Comparison of ENCODE assay signal across 18 cellular contexts in the genomic region with DNA sequence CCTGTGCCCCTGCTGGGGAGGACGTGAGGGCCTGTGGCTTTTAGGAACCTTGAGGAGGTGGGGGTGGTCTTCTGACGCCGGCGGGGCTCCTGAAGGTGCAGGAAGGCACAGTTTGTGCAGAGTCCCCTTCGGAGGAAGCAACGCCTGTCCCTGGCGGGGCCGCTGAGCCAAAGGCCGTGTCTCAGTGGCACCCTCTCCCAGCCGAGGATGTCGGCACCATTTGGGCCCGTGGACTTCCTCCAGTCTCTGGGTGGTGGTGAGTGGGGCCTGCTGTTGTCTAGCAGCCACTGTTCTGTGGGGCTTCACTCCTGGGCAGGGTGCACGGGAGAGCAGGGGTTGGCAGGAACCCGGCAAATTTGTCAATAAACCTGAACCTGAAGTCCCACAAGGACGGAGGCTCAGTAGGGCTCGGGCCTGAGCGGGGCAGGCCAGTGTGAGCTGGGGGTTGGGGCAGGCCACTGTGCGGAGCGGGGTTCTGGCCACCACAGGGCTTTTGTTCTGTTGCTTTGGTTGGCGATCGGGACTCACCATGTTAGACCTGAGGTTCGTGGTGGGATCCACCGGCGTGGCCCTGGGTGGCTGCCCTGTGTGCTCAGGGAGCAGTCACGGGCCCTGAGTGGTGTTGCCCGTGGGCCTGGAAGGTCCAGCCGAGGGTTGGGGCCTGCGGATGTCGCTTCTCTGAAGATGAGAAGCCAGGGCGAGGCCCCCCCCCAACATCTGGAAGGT.
DNase-seq lines count a peak whose midpoint lies in the region; ATAC-seq and TF ChIP-seq lines count a peak whose summit lies in the region.
"Had no signal": no experiment of that assay in that cellular context is flagged by ENCODE, and none has a peak within 500 bp of the region (broad histone marks: within the 10 kb centered on the region; RNA-seq: fewer than 3 reads in every experiment).

No MANE protein-coding gene starts in this region.

- H3K79me1 ChIP-seq in mesenchymal stem cell (replicated peaks; ENCODE audit: low read length, poor library complexity, severe bottlenecking): peaks cover 4% of the 10 kb centered on the region

- peak overlapping the region in 1 of 2 experiments; percentile 21 for H3K18ac ChIP-seq in mesenchymal stem cell (ENCODE audit: low read depth in 1 of 2, low read length in 2 of 2)

- H3K4ac ChIP-seq in mesenchymal stem cell (ENCODE audit: low read depth in 1 of 2, low read length in 2 of 2): no peak overlapping the region

- H3K9me3 Mint-ChIP-seq in activated naive CD4-positive, alpha-beta T cell treated with anti-CD3 and anti-CD28 coated beads for 36 hours: no peaks in the 10 kb centered on the region
- no peaks in the 10 kb centered on the region for H3K9me3 Mint-ChIP-seq in central memory CD8-positive, alpha-beta T cell
- H3K9me3 Mint-ChIP-seq in endothelial cell (ENCODE audit: unreplicated experiment): no peaks in the 10 kb centered on the region
- H3K9me3 Mint-ChIP-seq: nephron had no signal

- no peak overlapping the region for H2AFZ ChIP-seq in mesenchymal stem cell (ENCODE audit: low read depth, low read length)

- H2AK5ac ChIP-seq in mesenchymal stem cell (ENCODE audit: low read length, severe bottlenecking): no peak overlapping the region

- no peak overlapping the region for H3K27ac ChIP-seq in mesenchymal stem cell (ENCODE audit: low read length, poor library complexity, severe bottlenecking)
- peak overlapping the region; percentile 86 to 90 for H3K27ac ChIP-seq in thoracic aorta
- H3K27ac ChIP-seq: colonic mucosa, vagina had no signal

- intact Hi-C loops in activated naive CD4-positive, alpha-beta T cell treated with anti-CD3 and anti-CD28 coated beads for 36 hours (cut with micrococcal nuclease): loop anchor here (10.0 kb wide), 1 partner anchor 292 kb away; a partner anchor contains a TSS

- H3K36me3 ChIP-seq in mesenchymal stem cell (ENCODE audit: control insufficient read depth in 1 of 2, insufficient read depth in 2 of 2, low read depth in 1 of 2, low read length in 2 of 2) (peaks cover 0 to 35% of the 10 kb centered on the region in 2 experiments), thoracic aorta (no peaks in the 10 kb centered on the region)
- H3K36me3 ChIP-seq: colonic mucosa, vagina had no signal

- TF ChIP-seq CTCF in thoracic aorta (IDR thresholded peaks at IDR 0.05) (no peak), endothelial cell (IDR thresholded peaks at IDR 0.05; ENCODE audit: unreplicated experiment) (no peak)

- no peaks in the 10 kb centered on the region for H3K9me3 ChIP-seq in mesenchymal stem cell (ENCODE audit: control insufficient read depth, low read length)
- H3K9me3 ChIP-seq in thoracic aorta: no peaks in the 10 kb centered on the region
- H3K9me3 ChIP-seq: colonic mucosa, vagina had no signal

- H3K4me2 ChIP-seq in mesenchymal stem cell (ENCODE audit: low read length, poor library complexity, severe bottlenecking): no peak overlapping the region

- H3K4me3 ChIP-seq in mesenchymal stem cell (ENCODE audit: insufficient read depth in 1 of 2, low read depth in 1 of 2, low read length in 2 of 2) (no peak overlapping the region), thoracic aorta (no peak overlapping the region)
- H3K4me3 ChIP-seq: colonic mucosa, lung, vagina had no signal

- peak overlapping the region; percentile 44 for H3K27ac Mint-ChIP-seq in activated naive CD4-positive, alpha-beta T cell treated with anti-CD3 and anti-CD28 coated beads for 36 hours
- H3K27ac Mint-ChIP-seq in central memory CD8-positive, alpha-beta T cell (ENCODE audit: low read depth): peak overlapping the region; percentile 99
- H3K27ac Mint-ChIP-seq in endothelial cell (ENCODE audit: unreplicated experiment): no peak overlapping the region
- H3K27ac Mint-ChIP-seq: nephron had no signal

- H4K91ac ChIP-seq in mesenchymal stem cell (ENCODE audit: low read length): peak overlapping the region; percentile 62

- H3K4me1 Mint-ChIP-seq in activated naive CD4-positive, alpha-beta T cell treated with anti-CD3 and anti-CD28 coated beads for 36 hours (ENCODE audit: low read depth): peaks cover 95% of the 10 kb centered on the region
- peaks cover 40% of the 10 kb centered on the region for H3K4me1 Mint-ChIP-seq in central memory CD8-positive, alpha-beta T cell
- H3K4me1 Mint-ChIP-seq in endothelial cell (ENCODE audit: unreplicated experiment): peaks cover 31% of the 10 kb centered on the region

- CTCF ChIA-PET in activated naive CD4-positive, alpha-beta T cell treated with anti-CD3 and anti-CD28 coated beads for 36 hours (lab: Charles Lee): interaction anchor here (1.2 kb wide), 1 partner anchor 60 kb away, joined by 4 read pairs; no protein-coding TSS in a partner anchor

- H3K9ac ChIP-seq in mesenchymal stem cell (ENCODE audit: low read length): no peak overlapping the region

- H3K27me3 Mint-ChIP-seq in activated naive CD4-positive, alpha-beta T cell treated with anti-CD3 and anti-CD28 coated beads for 36 hours (ENCODE audit: low read depth): no peaks in the 10 kb centered on the region
- H3K27me3 Mint-ChIP-seq in central memory CD8-positive, alpha-beta T cell: no peaks in the 10 kb centered on the region
- peaks cover 7% of the 10 kb centered on the region for H3K27me3 Mint-ChIP-seq in endothelial cell (ENCODE audit: unreplicated experiment)

- H3K14ac ChIP-seq in mesenchymal stem cell (ENCODE audit: low read length in 2 of 2): no peak overlapping the region

- no peak overlapping the region for H3K4me3 Mint-ChIP-seq in activated naive CD4-positive, alpha-beta T cell treated with anti-CD3 and anti-CD28 coated beads for 36 hours
- no peak overlapping the region for H3K4me3 Mint-ChIP-seq in central memory CD8-positive, alpha-beta T cell
- H3K4me3 Mint-ChIP-seq in endothelial cell (ENCODE audit: unreplicated experiment): no peak overlapping the region
- H3K4me3 Mint-ChIP-seq: nephron had no signal

- no peak overlapping the region for H2BK15ac ChIP-seq in mesenchymal stem cell (ENCODE audit: low read depth, poor library complexity, severe bottlenecking)

- ATAC-seq in central memory CD8-positive, alpha-beta T cell (replicated peaks; ENCODE audit: extremely low read depth, poor library complexity, severe bottlenecking): no peak
- ATAC-seq in thoracic aorta (ENCODE audit: insufficient number of reproducible peaks, low FRiP score, low read depth): no peak
- ATAC-seq: stimulated activated naive CD8-positive, alpha-beta T cell treated with anti-CD3 and anti-CD28 coated beads, Interleukin-15, Interleukin-2, amounts not matched to agents 100 U/mL and 50 U/mL, for 24 hours had no signal

- peaks cover 9% of the 10 kb centered on the region for H3K36me3 Mint-ChIP-seq in activated naive CD4-positive, alpha-beta T cell treated with anti-CD3 and anti-CD28 coated beads for 36 hours (ENCODE audit: low read depth)
- peaks cover 23% of the 10 kb centered on the region for H3K36me3 Mint-ChIP-seq in central memory CD8-positive, alpha-beta T cell (ENCODE audit: insufficient read depth)
- H3K36me3 Mint-ChIP-seq in endothelial cell (ENCODE audit: low read depth, unreplicated experiment): peaks cover 9% of the 10 kb centered on the region

- no peak overlapping the region for H3K23ac ChIP-seq in mesenchymal stem cell (ENCODE audit: low read length in 2 of 2)

- no peak overlapping the region for H2BK120ac ChIP-seq in mesenchymal stem cell (ENCODE audit: low read depth, low read length)

- WGBS in mesenchymal stem cell: 96% methylated on average over 30 of the region's 30 CpGs

- H4K8ac ChIP-seq in mesenchymal stem cell (ENCODE audit: low read length): peak overlapping the region; percentile 36

- peak overlapping the region in 1 of 2 experiments; percentile 70 for H2BK12ac ChIP-seq in mesenchymal stem cell (ENCODE audit: low read length in 2 of 2)

- no peak overlapping the region for H2BK5ac ChIP-seq in mesenchymal stem cell (ENCODE audit: low read depth, low read length, poor library complexity, severe bottlenecking)

- DNase-seq in activated naive CD4-positive, alpha-beta T cell treated with anti-CD3 and anti-CD28 coated beads for 36 hours: no peak
- DNase-seq in activated naive CD4-positive, alpha-beta T cell treated with Interleukin-2 at 50 U/mL for 16 hours: no peak
- DNase-seq in central memory CD8-positive, alpha-beta T cell (ENCODE audit: low spot score in 2 of 2): no peak
- DNase-seq in mesenchymal stem cell (no peak), thoracic aorta (ENCODE audit: low spot score) (no peak), endothelial cell (ENCODE audit: low spot score) (no peak), NCI-H1436 treated with DMSO at 0.1 percent for 48 hours (lab: John Stamatoyannopoulos, UW) (no peak)
- DNase-seq in activated CD4-positive, CD25-positive, alpha-beta regulatory T cell treated with anti-CD3 and anti-CD28 coated beads, Interleukin-2, amount 50 U/mL, for 72 hours: no peak
- DNase-seq: ACHN; activated effector memory CD4-positive, alpha-beta T cell treated with Interleukin-2 at 50 U/mL for 16 hours; colonic mucosa; glutamatergic neuron; NCI-H1436; NCI-H345; stimulated activated naive CD8-positive, alpha-beta T cell treated with anti-CD3 and anti-CD28 coated beads, Interleukin-15, Interleukin-2, amounts not matched to agents 100 U/mL and 50 U/mL, for 24 hours had no signal

- H3K4me1 ChIP-seq in mesenchymal stem cell (ENCODE audit: control insufficient read depth, insufficient read depth, low read depth, low read length) (peaks cover 64% of the 10 kb centered on the region), thoracic aorta (ENCODE audit: control insufficient read depth in 1 of 2, low read depth in 2 of 2) (peaks cover 66 to 95% of the 10 kb centered on the region in 2 donors)

- H3K27me3 ChIP-seq in mesenchymal stem cell (ENCODE audit: control insufficient read depth in 1 of 2, insufficient read depth in 1 of 2, low read length in 2 of 2): no peaks in the 10 kb centered on the region
- H3K27me3 ChIP-seq in thoracic aorta (replicated peaks; ENCODE audit: insufficient read depth): no peaks in the 10 kb centered on the region
- H3K27me3 ChIP-seq: colonic mucosa, vagina had no signal
